Comparison of ENCODE assay signal across 8 cellular contexts in the genomic region with DNA sequence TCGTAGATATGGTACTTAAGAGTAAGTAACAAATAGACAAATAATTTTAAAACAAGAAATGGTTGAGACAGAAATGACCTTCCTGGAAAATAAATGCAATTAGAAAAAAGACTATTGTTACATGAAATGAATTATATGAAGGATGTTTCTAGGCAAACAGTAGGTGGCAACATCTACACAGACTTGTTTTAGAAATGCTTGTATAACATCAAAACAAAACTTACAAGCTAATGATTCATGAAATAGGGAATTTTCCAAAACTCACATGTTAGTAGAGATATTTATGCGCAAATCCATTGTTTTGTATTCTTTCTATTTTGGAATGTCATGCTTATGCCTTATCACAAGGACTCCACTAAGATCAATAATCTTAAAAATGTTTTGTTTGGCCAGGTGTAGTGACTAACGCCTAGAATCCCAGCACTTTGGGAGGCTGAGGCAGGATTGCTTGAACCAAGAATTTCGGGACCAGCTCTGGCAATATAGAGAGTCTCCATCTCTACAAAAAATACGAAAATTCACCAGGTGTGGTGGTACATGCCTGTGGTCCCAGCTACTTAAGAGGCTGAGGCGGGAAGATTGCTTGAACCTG.
DNase-seq lines count a peak whose midpoint lies in the region; ATAC-seq, FAIRE-seq and TF ChIP-seq lines count a peak whose summit lies in the region.

No MANE protein-coding gene starts in this region.

- no peaks in the 10 kb centered on the region for H3K36me3 ChIP-seq in SU-DHL-6 (ENCODE audit: low read length)

- ATAC-seq in GM18907 (IDR thresholded peaks at IDR 0.05; ENCODE audit: unreplicated experiment) (peak; percentile 58), HG03108 (IDR thresholded peaks at IDR 0.05; ENCODE audit: unreplicated experiment) (peak; percentile 46)

- DNase-seq in COLO829 (ENCODE audit: low spot score) (peak; percentile 59), GM19239 (ENCODE audit: insufficient read length, low spot score) (no peak), NCI-H446 (lab: John Stamatoyannopoulos, UW) (no peak), activated gamma-delta T cell treated with Interleukin-2 at 50 U/mL for 16 hours (no peak)

- H3K9me2 ChIP-seq in SU-DHL-6 (replicated peaks; ENCODE audit: insufficient read depth, low read length) = no peaks in the 10 kb centered on the region

- H4K20me1 ChIP-seq in SU-DHL-6 (ENCODE audit: low read depth, low read length) = no peaks in the 10 kb centered on the region

- FAIRE-seq in islet of Langerhans (lab: Jason Lieb, UNC) (peak; percentile 62), GM19239 (lab: Jason Lieb, UNC) (no peak)

- H3K79me2 ChIP-seq in SU-DHL-6 (ENCODE audit: insufficient read depth, low read length) = no peaks in the 10 kb centered on the region

- H3K9me3 ChIP-seq in SU-DHL-6 (ENCODE audit: insufficient read depth, low read length) = no peaks in the 10 kb centered on the region

- H3K9ac ChIP-seq in SU-DHL-6 (ENCODE audit: low read length) = no peak overlapping the region

- H3K27ac ChIP-seq in SU-DHL-6 (ENCODE audit: low read depth, low read length) = no peak overlapping the region

- H3F3A ChIP-seq in SU-DHL-6 (ENCODE audit: insufficient read depth) = no peaks in the 10 kb centered on the region

- no peak overlapping the region for H2AFZ ChIP-seq in SU-DHL-6 (ENCODE audit: low read depth, low read length, severe bottlenecking)

- H3K4me3 ChIP-seq in SU-DHL-6 (ENCODE audit: insufficient read depth, low read length, poor library complexity, severe bottlenecking) = no peak overlapping the region

- peak overlapping the region; percentile 56 for H3K4me2 ChIP-seq in SU-DHL-6 (ENCODE audit: low read depth, low read length, poor library complexity, severe bottlenecking)

- TF ChIP-seq CTCF in SU-DHL-6 (IDR thresholded peaks at IDR 0.05; ENCODE audit: insufficient read depth, low read length, poor library complexity, severe bottlenecking) = peak; percentile 19

- H3K27me3 ChIP-seq in SU-DHL-6 (ENCODE audit: low read length) = no peaks in the 10 kb centered on the region
